Comparison of ENCODE assay signal across 2 cellular contexts in the genomic region with DNA sequence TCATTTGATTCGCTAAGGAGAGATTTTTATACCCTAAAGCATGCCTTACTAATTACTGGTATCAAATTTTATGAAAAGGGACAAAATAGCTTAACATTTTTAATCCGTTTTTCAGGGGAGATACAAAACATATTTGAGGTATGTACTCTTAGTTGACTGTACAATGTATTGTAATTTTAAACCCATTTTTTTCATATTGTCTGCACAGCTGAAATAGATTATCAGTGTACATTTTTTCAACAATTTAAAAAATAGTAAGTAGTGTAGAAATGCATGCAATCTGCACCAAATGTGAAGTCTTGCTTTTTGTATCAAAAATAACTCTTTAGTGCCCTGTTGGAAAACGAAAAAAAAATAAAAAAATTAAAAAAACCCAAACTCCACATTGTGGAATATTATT.
TF ChIP-seq lines count a peak whose summit lies in the region.

No MANE protein-coding gene starts in this region.

TF ChIP-seq in SK-N-SH treated with all-trans-retinoic acid at 6 μM for 48 hours, 23 proteins besides CTCF, POLR2A, EP300 and RAD21:
- TF ChIP-seq CSRNP3 (CRISPR knock-in tag; IDR thresholded peaks at IDR 0.05): no peak
- no peak for TF ChIP-seq ZNF565 (CRISPR knock-in tag; conservative IDR thresholded peaks at IDR 0.05; ENCODE audit: low read depth)
- TF ChIP-seq RARB (CRISPR knock-in tag; IDR thresholded peaks at IDR 0.05): no peak
- TF ChIP-seq TSHZ2 (CRISPR knock-in tag; IDR thresholded peaks at IDR 0.05): no peak
- no peak for TF ChIP-seq ARNTL (CRISPR knock-in tag; IDR thresholded peaks at IDR 0.05; ENCODE audit: borderline replicate concordance, low read depth)
- TF ChIP-seq ZFP3 (CRISPR knock-in tag; IDR thresholded peaks at IDR 0.05): no peak
- TF ChIP-seq BACH2 (CRISPR knock-in tag; IDR thresholded peaks at IDR 0.05; ENCODE audit: borderline replicate concordance): no peak
- TF ChIP-seq ESRRG (CRISPR knock-in tag; IDR thresholded peaks at IDR 0.05): no peak
- no peak for TF ChIP-seq PPARA (CRISPR knock-in tag; IDR thresholded peaks at IDR 0.05; ENCODE audit: borderline replicate concordance)
- no peak for TF ChIP-seq TCF4 (CRISPR knock-in tag; IDR thresholded peaks at IDR 0.05; ENCODE audit: borderline replicate concordance)
- TF ChIP-seq ZNF8 (CRISPR knock-in tag; IDR thresholded peaks at IDR 0.05): no peak
- TF ChIP-seq ZC3H10 (CRISPR knock-in tag; IDR thresholded peaks at IDR 0.05): no peak

TF ChIP-seq in SK-N-SH, 30 proteins besides CTCF, POLR2A, EP300 and RAD21 (continued from another document):
- TF ChIP-seq ZBTB33 (IDR thresholded peaks at IDR 0.05; ENCODE audit: borderline replicate concordance, low read depth) (no peak), EZH2phosphoT487 (IDR thresholded peaks at IDR 0.05; ENCODE audit: borderline replicate concordance, low read depth) (no peak), CHD2 (IDR thresholded peaks at IDR 0.05; ENCODE audit: low read length, partially characterized antibody) (no peak), JUND (IDR thresholded peaks at IDR 0.05) (no peak), MAX (IDR thresholded peaks at IDR 0.05; ENCODE audit: low read depth) (no peak)
- TF ChIP-seq, protein P1, sequence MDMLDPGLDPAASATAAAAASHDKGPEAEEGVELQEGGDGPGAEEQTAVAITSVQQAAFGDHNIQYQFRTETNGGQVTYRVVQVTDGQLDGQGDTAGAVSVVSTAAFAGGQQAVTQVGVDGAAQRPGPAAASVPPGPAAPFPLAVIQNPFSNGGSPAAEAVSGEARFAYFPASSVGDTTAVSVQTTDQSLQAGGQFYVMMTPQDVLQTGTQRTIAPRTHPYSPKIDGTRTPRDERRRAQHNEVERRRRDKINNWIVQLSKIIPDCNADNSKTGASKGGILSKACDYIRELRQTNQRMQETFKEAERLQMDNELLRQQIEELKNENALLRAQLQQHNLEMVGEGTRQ (IDR thresholded peaks at IDR 0.05; ENCODE audit: borderline replicate concordance, low read depth, low read length): no peak
